1 cellular context compared by ENCODE assay signal in the genomic region with DNA sequence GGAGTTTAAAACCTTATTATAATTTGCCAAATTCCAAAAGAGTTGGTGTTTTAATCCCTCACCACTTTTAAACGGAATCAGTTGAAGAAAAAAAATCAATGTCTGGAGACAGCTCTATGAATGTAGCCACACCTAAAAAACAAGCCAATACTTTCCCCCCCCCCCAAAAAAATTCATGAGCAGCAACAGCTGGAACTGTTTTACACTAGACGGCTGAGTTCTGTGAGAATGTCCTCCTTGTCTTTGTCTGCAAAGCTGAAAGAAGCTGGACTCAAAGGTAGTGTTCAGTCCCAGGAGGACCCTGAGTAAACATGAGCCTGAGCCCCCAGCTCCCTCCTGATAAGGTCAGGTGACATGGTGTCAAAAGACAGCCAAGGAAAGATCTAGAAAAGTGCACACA.
TF ChIP-seq lines count a peak whose summit lies in the region.

No MANE protein-coding gene starts in this region.

TF ChIP-seq in GM23338, 12 proteins besides CTCF, POLR2A, EP300 and RAD21 (continued from another document):
- TF ChIP-seq, protein P1, sequence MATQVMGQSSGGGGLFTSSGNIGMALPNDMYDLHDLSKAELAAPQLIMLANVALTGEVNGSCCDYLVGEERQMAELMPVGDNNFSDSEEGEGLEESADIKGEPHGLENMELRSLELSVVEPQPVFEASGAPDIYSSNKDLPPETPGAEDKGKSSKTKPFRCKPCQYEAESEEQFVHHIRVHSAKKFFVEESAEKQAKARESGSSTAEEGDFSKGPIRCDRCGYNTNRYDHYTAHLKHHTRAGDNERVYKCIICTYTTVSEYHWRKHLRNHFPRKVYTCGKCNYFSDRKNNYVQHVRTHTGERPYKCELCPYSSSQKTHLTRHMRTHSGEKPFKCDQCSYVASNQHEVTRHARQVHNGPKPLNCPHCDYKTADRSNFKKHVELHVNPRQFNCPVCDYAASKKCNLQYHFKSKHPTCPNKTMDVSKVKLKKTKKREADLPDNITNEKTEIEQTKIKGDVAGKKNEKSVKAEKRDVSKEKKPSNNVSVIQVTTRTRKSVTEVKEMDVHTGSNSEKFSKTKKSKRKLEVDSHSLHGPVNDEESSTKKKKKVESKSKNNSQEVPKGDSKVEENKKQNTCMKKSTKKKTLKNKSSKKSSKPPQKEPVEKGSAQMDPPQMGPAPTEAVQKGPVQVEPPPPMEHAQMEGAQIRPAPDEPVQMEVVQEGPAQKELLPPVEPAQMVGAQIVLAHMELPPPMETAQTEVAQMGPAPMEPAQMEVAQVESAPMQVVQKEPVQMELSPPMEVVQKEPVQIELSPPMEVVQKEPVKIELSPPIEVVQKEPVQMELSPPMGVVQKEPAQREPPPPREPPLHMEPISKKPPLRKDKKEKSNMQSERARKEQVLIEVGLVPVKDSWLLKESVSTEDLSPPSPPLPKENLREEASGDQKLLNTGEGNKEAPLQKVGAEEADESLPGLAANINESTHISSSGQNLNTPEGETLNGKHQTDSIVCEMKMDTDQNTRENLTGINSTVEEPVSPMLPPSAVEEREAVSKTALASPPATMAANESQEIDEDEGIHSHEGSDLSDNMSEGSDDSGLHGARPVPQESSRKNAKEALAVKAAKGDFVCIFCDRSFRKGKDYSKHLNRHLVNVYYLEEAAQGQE (IDR thresholded peaks at IDR 0.05; ENCODE audit: unreplicated experiment), result no peak
- TF ChIP-seq STAT1 (IDR thresholded peaks at IDR 0.05; ENCODE audit: unreplicated experiment), result no peak
- TF ChIP-seq EZH2 (IDR thresholded peaks at IDR 0.05; ENCODE audit: low read depth, unreplicated experiment), result no peak
- no peak for TF ChIP-seq EZH2phosphoT487 (IDR thresholded peaks at IDR 0.05; ENCODE audit: unreplicated experiment)
- TF ChIP-seq POLR2AphosphoS5 (IDR thresholded peaks at IDR 0.05; ENCODE audit: low read depth), result no peak
- no peak for TF ChIP-seq ZNF331 (CRISPR knock-in tag; IDR thresholded peaks at IDR 0.05; ENCODE audit: low read depth)
- TF ChIP-seq, protein P2, sequence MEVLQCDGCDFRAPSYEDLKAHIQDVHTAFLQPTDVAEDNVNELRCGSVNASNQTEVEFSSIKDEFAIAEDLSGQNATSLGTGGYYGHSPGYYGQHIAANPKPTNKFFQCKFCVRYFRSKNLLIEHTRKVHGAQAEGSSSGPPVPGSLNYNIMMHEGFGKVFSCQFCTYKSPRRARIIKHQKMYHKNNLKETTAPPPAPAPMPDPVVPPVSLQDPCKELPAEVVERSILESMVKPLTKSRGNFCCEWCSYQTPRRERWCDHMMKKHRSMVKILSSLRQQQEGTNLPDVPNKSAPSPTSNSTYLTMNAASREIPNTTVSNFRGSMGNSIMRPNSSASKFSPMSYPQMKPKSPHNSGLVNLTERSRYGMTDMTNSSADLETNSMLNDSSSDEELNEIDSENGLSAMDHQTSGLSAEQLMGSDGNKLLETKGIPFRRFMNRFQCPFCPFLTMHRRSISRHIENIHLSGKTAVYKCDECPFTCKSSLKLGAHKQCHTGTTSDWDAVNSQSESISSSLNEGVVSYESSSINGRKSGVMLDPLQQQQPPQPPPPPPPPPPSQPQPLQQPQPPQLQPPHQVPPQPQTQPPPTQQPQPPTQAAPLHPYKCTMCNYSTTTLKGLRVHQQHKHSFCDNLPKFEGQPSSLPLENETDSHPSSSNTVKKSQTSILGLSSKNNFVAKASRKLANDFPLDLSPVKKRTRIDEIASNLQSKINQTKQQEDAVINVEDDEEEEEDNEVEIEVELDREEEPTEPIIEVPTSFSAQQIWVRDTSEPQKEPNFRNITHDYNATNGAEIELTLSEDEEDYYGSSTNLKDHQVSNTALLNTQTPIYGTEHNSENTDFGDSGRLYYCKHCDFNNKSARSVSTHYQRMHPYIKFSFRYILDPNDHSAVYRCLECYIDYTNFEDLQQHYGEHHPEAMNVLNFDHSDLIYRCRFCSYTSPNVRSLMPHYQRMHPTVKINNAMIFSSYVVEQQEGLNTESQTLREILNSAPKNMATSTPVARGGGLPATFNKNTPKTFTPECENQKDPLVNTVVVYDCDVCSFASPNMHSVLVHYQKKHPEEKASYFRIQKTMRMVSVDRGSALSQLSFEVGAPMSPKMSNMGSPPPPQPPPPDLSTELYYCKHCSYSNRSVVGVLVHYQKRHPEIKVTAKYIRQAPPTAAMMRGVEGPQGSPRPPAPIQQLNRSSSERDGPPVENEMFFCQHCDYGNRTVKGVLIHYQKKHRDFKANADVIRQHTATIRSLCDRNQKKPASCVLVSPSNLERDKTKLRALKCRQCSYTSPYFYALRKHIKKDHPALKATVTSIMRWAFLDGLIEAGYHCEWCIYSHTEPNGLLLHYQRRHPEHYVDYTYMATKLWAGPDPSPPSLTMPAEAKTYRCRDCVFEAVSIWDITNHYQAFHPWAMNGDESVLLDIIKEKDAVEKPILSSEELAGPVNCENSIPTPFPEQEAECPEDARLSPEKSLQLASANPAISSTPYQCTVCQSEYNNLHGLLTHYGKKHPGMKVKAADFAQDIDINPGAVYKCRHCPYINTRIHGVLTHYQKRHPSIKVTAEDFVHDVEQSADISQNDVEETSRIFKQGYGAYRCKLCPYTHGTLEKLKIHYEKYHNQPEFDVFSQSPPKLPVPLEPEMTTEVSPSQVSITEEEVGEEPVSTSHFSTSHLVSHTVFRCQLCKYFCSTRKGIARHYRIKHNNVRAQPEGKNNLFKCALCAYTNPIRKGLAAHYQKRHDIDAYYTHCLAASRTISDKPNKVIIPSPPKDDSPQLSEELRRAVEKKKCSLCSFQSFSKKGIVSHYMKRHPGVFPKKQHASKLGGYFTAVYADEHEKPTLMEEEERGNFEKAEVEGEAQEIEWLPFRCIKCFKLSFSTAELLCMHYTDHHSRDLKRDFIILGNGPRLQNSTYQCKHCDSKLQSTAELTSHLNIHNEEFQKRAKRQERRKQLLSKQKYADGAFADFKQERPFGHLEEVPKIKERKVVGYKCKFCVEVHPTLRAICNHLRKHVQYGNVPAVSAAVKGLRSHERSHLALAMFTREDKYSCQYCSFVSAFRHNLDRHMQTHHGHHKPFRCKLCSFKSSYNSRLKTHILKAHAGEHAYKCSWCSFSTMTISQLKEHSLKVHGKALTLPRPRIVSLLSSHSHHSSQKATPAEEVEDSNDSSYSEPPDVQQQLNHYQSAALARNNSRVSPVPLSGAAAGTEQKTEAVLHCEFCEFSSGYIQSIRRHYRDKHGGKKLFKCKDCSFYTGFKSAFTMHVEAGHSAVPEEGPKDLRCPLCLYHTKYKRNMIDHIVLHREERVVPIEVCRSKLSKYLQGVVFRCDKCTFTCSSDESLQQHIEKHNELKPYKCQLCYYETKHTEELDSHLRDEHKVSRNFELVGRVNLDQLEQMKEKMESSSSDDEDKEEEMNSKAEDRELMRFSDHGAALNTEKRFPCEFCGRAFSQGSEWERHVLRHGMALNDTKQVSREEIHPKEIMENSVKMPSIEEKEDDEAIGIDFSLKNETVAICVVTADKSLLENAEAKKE (CRISPR knock-in tag; IDR thresholded peaks at IDR 0.05), result no peak
- no peak for TF ChIP-seq ZNF114 (CRISPR knock-in tag; IDR thresholded peaks at IDR 0.05)
- no peak for TF ChIP-seq ETS1 (IDR thresholded peaks at IDR 0.05)
- TF ChIP-seq NANOG (IDR thresholded peaks at IDR 0.05; ENCODE audit: borderline replicate concordance), result no peak
- TF ChIP-seq CREB1 (CRISPR knock-in tag; IDR thresholded peaks at IDR 0.05; ENCODE audit: low read depth), result no peak
